Comparison of ENCODE assay signal across 11 cellular contexts in genomic region chr21:44868707-44869106, GRCh38. TPM values are rescaled to one million over a fixed set of nuclear protein-coding genes. Genes with fewer than 3 reads are reported as not detected.
DNase-seq lines count a peak whose midpoint lies in the region; ATAC-seq and TF ChIP-seq lines count a peak whose summit lies in the region.
"Had no signal": no experiment of that assay in that cellular context is flagged by ENCODE, and none has a peak within 500 bp of the region (broad histone marks: within the 10 kb centered on the region; RNA-seq: fewer than 3 reads in every experiment).

No MANE protein-coding gene starts in this region.

- H3K4me1 ChIP-seq in right lobe of liver (peaks cover 0 to 51% (median 23%) of the 10 kb centered on the region in 4 donors), stomach smooth muscle (ENCODE audit: control insufficient read depth, insufficient read depth, low read length) (peaks cover 55% of the 10 kb centered on the region)

- peak overlapping the region; percentile 83 for H3K4me3 Mint-ChIP-seq in T-helper 1 cell treated with Interleukin-12 subunit alpha and Interleukin-12 subunit beta and Interleukin-4 antibody, amounts not matched to agents 30 μg/mL and 1 μg/mL, for 36 hours
- peak overlapping the region; percentile 78 for H3K4me3 Mint-ChIP-seq in activated naive CD8-positive, alpha-beta T cell

- H3K27me3 ChIP-seq in right lobe of liver (no peaks in the 10 kb centered on the region), stomach smooth muscle (ENCODE audit: control insufficient read depth in 1 of 2, insufficient read depth in 2 of 2, low read length in 2 of 2) (no peaks in the 10 kb centered on the region)
- H3K27me3 ChIP-seq: dorsolateral prefrontal cortex had no signal

- peaks cover 0 to 17% (median 4%) of the 10 kb centered on the region in 4 donors for H3K36me3 ChIP-seq in right lobe of liver
- H3K36me3 ChIP-seq in stomach smooth muscle (ENCODE audit: control insufficient read depth in 2 of 2, insufficient read depth in 2 of 2, low read length in 2 of 2): peaks cover 8 to 15% of the 10 kb centered on the region in 2 donors

- WGBS in right lobe of liver (ENCODE audit: insufficient coverage, low coverage, low lambda C conversion rate, missing lambda C conversion rate): 80% methylated on average over 4 of the region's 7 CpGs

- intact Hi-C loops in right lobe of liver (cut with DNase I): no loop called here

- no peaks in the 10 kb centered on the region for H3K9me3 ChIP-seq in right lobe of liver
- H3K9me3 ChIP-seq in stomach smooth muscle (ENCODE audit: control insufficient read depth in 2 of 2, low read length in 2 of 2): no peaks in the 10 kb centered on the region

- H3K27me3 Mint-ChIP-seq in T-helper 1 cell treated with Interleukin-12 subunit alpha and Interleukin-12 subunit beta and Interleukin-4 antibody, amounts not matched to agents 30 μg/mL and 1 μg/mL, for 36 hours (ENCODE audit: low read depth): no peaks in the 10 kb centered on the region
- H3K27me3 Mint-ChIP-seq in activated naive CD8-positive, alpha-beta T cell: no peaks in the 10 kb centered on the region

- ATAC-seq in right lobe of liver: no peak
- no peak for ATAC-seq in GM21381 (IDR thresholded peaks at IDR 0.05; ENCODE audit: unreplicated experiment)
- ATAC-seq in HG03342 (IDR thresholded peaks at IDR 0.05; ENCODE audit: unreplicated experiment): no peak

- peak overlapping the region in 1 of 2 donors; percentile 1 for H3K9ac ChIP-seq in stomach smooth muscle (ENCODE audit: low read length in 2 of 2)

- H3K9me3 Mint-ChIP-seq in T-helper 1 cell treated with Interleukin-12 subunit alpha and Interleukin-12 subunit beta and Interleukin-4 antibody, amounts not matched to agents 30 μg/mL and 1 μg/mL, for 36 hours: no peaks in the 10 kb centered on the region
- H3K9me3 Mint-ChIP-seq in activated naive CD8-positive, alpha-beta T cell (ENCODE audit: low read depth): no peaks in the 10 kb centered on the region

- TF ChIP-seq CTCF in right lobe of liver (IDR thresholded peaks at IDR 0.05): no peak

- peak overlapping the region; percentile 93 for H3K27ac Mint-ChIP-seq in T-helper 1 cell treated with Interleukin-12 subunit alpha and Interleukin-12 subunit beta and Interleukin-4 antibody, amounts not matched to agents 30 μg/mL and 1 μg/mL, for 36 hours
- peak overlapping the region; percentile 89 for H3K27ac Mint-ChIP-seq in activated naive CD8-positive, alpha-beta T cell

- peaks cover 19% of the 10 kb centered on the region for H3K36me3 Mint-ChIP-seq in T-helper 1 cell treated with Interleukin-12 subunit alpha and Interleukin-12 subunit beta and Interleukin-4 antibody, amounts not matched to agents 30 μg/mL and 1 μg/mL, for 36 hours (ENCODE audit: low read depth)
- H3K36me3 Mint-ChIP-seq in activated naive CD8-positive, alpha-beta T cell: peaks cover 5% of the 10 kb centered on the region

- H3K4me3 ChIP-seq in right lobe of liver: no peak overlapping the region
- peak overlapping the region in 1 of 2 donors; percentile 44 for H3K4me3 ChIP-seq in stomach smooth muscle (ENCODE audit: low read length in 2 of 2)

- DNase-seq in T-helper 1 cell: no peak
- DNase-seq in right lobe of liver: peak in 2 of 3 donors; percentile 10 to 35
- DNase-seq in NCI-H774 (lab: John Stamatoyannopoulos, UW): no peak
- DNase-seq: 8988T, dorsolateral prefrontal cortex, MV-4-11 had no signal

- H3K27ac ChIP-seq in right lobe of liver (no peak overlapping the region), stomach smooth muscle (ENCODE audit: low read length) (peak overlapping the region; percentile 24)

- no peak for TF ChIP-seq POLR2A in right lobe of liver (IDR thresholded peaks at IDR 0.05)

- H3K4me1 Mint-ChIP-seq in T-helper 1 cell treated with Interleukin-12 subunit alpha and Interleukin-12 subunit beta and Interleukin-4 antibody, amounts not matched to agents 30 μg/mL and 1 μg/mL, for 36 hours (ENCODE audit: low read depth): peaks cover 65% of the 10 kb centered on the region
- peaks cover 78% of the 10 kb centered on the region for H3K4me1 Mint-ChIP-seq in activated naive CD8-positive, alpha-beta T cell (ENCODE audit: low read depth)

RNA-seq across cellular contexts. Expression of gene PTTG1IP, which starts 4.8 kb away (rescaled TPM):
- 100 to 1,000 TPM in 3 of 6 experiments, 10 to 100 TPM in 3; 54.3 to 195 (median 140) TPM for total RNA-seq in right lobe of liver

RNA-seq across cellular contexts. Expression of gene SUMO3, which starts 50.8 kb away (rescaled TPM):
- 10 to 100 TPM; 33.4 to 41.2 (median 36.6) TPM for total RNA-seq in right lobe of liver

RNA-seq across cellular contexts. Expression of gene ITGB2, which starts 52.0 kb away (rescaled TPM):
- 10 to 100 TPM; 12.9 to 61.8 (median 36.6) TPM for total RNA-seq in right lobe of liver

Comparison
In these comparisons a context has a peak if more than half of its experiments do, and no peak if none do; other contexts are left out.
1. DNase-seq: peak in right lobe of liver (2 of 3); none in T-helper 1 cell (0 of 5) and NCI-H774 (single experiment).